ENCODE assay signal across 13 cellular contexts in the genomic region with DNA sequence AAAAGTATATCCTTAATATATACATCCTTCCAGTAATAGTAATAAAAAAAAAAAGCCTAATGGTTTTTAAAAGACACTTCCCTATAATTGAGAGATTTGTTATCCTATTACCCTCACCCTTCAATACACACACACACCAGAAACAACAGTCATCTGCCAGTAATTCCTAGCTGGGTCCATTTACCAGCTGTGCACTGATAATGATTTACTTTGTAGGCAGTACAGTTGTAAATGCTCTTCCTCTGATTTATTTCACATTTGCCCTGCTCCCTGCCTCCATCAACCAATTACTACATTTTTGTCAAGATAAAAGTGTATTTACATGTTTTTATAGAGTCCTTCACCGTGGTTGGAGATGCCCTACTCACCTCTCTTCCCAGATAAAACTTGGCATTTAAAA. TPM values are rescaled to one million over a fixed set of nuclear protein-coding genes. Genes with fewer than 3 reads are reported as not detected.
DNase-seq lines count a peak whose midpoint lies in the region; ATAC-seq and TF ChIP-seq lines count a peak whose summit lies in the region.
"Had no signal": no experiment of that assay in that cellular context is flagged by ENCODE, and none has a peak within 500 bp of the region (broad histone marks: within the 10 kb centered on the region; RNA-seq: fewer than 3 reads in every experiment).

No MANE protein-coding gene starts in this region.

- no peaks in the 10 kb centered on the region for H3K27me3 Mint-ChIP-seq in CD4-positive, alpha-beta memory T cell
- H3K27me3 Mint-ChIP-seq: activated B cell treated with CpG ODN at 0.5 μM for 24 hours had no signal

- no peaks in the 10 kb centered on the region for H3K9me3 Mint-ChIP-seq in CD4-positive, alpha-beta memory T cell
- H3K9me3 Mint-ChIP-seq: activated B cell treated with CpG ODN at 0.5 μM for 24 hours had no signal

- no peak overlapping the region for H3K23ac ChIP-seq in trophoblast cell (ENCODE audit: low read length)

- H3K9ac ChIP-seq in trophoblast cell (ENCODE audit: low read length): no peak overlapping the region

- H3K4me3 ChIP-seq in HEK293 (ENCODE audit: low read depth, low read length) (no peak overlapping the region), gastroesophageal sphincter (no peak overlapping the region), trophoblast cell (ENCODE audit: low read depth, low read length) (no peak overlapping the region), aorta (ENCODE audit: low read length in 2 of 2) (no peak overlapping the region)
- H3K4me3 ChIP-seq in CD4-positive, alpha-beta memory T cell (ENCODE audit: low read length in 2 of 2): no peak overlapping the region
- H3K4me3 ChIP-seq: PC-9 had no signal

- H3K27ac Mint-ChIP-seq in CD4-positive, alpha-beta memory T cell: no peak overlapping the region
- H3K27ac Mint-ChIP-seq: activated B cell treated with CpG ODN at 0.5 μM for 24 hours had no signal

- H2BK5ac ChIP-seq in trophoblast cell (ENCODE audit: low read depth, low read length, poor library complexity): no peak overlapping the region

- H2BK12ac ChIP-seq in trophoblast cell (ENCODE audit: low read length): no peak overlapping the region

- no peak overlapping the region for H2AK5ac ChIP-seq in trophoblast cell (ENCODE audit: low read length)

- TF ChIP-seq CTCF in HEK293 (tag by site-specific recombination; IDR thresholded peaks at IDR 0.05) (no peak), gastroesophageal sphincter (IDR thresholded peaks at IDR 0.05) (no peak), GM20000 (IDR thresholded peaks at IDR 0.05; ENCODE audit: extremely low read depth, missing control alignments) (no peak)

- H3K27ac ChIP-seq in HEK293 (ENCODE audit: extremely low read depth, low read depth, low read length): no peak overlapping the region
- H3K27ac ChIP-seq in gastroesophageal sphincter: peak overlapping the region; percentile 80 to 98 (median 98)
- H3K27ac ChIP-seq in trophoblast cell (ENCODE audit: low read depth, low read length): peak overlapping the region; percentile 27
- no peak overlapping the region for H3K27ac ChIP-seq in CD4-positive, alpha-beta memory T cell (ENCODE audit: low read depth, low read length)
- H3K27ac ChIP-seq in aorta (ENCODE audit: low read depth in 1 of 2, low read length in 2 of 2): no peak overlapping the region
- H3K27ac ChIP-seq: PC-9 had no signal

- no peak overlapping the region for H2AFZ ChIP-seq in trophoblast cell (ENCODE audit: insufficient read depth, low read length, poor library complexity)
- H2AFZ ChIP-seq: PC-9 had no signal

- intact Hi-C loops in CD4-positive, alpha-beta memory T cell (cut with micrococcal nuclease): no loop called here
- intact Hi-C loops in aorta (cut with DNase I): no loop called here

- CTCF ChIA-PET in HEK293 (lab: Yijun Ruan, JAX): no interaction called here
- CTCF ChIA-PET in CD4-positive, alpha-beta memory T cell (lab: Charles Lee; ENCODE audit: partially characterized antibody): interaction anchor here (1.4 kb wide), 1 partner anchor 39 kb away, joined by 4 read pairs; no protein-coding TSS in a partner anchor

- 25 to 50% methylated on average over 1 of the region's 1 CpG for WGBS in gastroesophageal sphincter (ENCODE audit: low coverage in 1 of 2), 2 donors
- no CpG with 5 or more reads among the region's 1 CpG for WGBS in trophoblast cell (ENCODE audit: extremely low coverage, insufficient coverage, insufficient read length)
- 23 to 24% methylated on average over 1 of the region's 1 CpG for WGBS in aorta, 2 donors

- H4K91ac ChIP-seq in trophoblast cell (ENCODE audit: low read depth, low read length): no peak overlapping the region

- no peak overlapping the region for H3K4ac ChIP-seq in trophoblast cell (ENCODE audit: low read depth, low read length)

- ATAC-seq in gastroesophageal sphincter: no peak
- no peak for ATAC-seq in aorta (ENCODE audit: low FRiP score)

- no peak overlapping the region for H2BK120ac ChIP-seq in trophoblast cell (ENCODE audit: insufficient read depth, low read length, poor library complexity)

- H3K36me3 ChIP-seq in HEK293 (ENCODE audit: control insufficient read depth in 2 of 2, insufficient read depth in 1 of 2, low read length in 2 of 2): peaks cover 4 to 34% of the 10 kb centered on the region in 2 experiments; a peak in 2 of 3 replicates
- H3K36me3 ChIP-seq in gastroesophageal sphincter: peaks cover 13 to 52% of the 10 kb centered on the region in 2 donors
- H3K36me3 ChIP-seq in trophoblast cell (ENCODE audit: control insufficient read depth in 1 of 2, insufficient read depth in 2 of 2, low read length in 2 of 2): peaks cover 37 to 64% of the 10 kb centered on the region in 2 experiments
- H3K36me3 ChIP-seq in CD4-positive, alpha-beta memory T cell (ENCODE audit: insufficient read depth, low read length): peaks cover 15% of the 10 kb centered on the region
- peaks cover 19 to 21% of the 10 kb centered on the region in 2 donors for H3K36me3 ChIP-seq in aorta (ENCODE audit: control insufficient read depth in 1 of 2, insufficient read depth in 2 of 2, low read length in 1 of 2)

- H3K4me3 Mint-ChIP-seq in CD4-positive, alpha-beta memory T cell: no peak overlapping the region
- H3K4me3 Mint-ChIP-seq: activated B cell treated with CpG ODN at 0.5 μM for 24 hours had no signal

- H3K79me1 ChIP-seq in trophoblast cell (ENCODE audit: low read length): peaks cover 2% of the 10 kb centered on the region

- no peak overlapping the region for H3K4me2 ChIP-seq in trophoblast cell (ENCODE audit: low read length)
- H3K4me2 ChIP-seq: PC-9 had no signal

- H3K18ac ChIP-seq in trophoblast cell (ENCODE audit: low read length): no peak overlapping the region

- peak; percentile 82 for DNase-seq in NCI-H82 treated with DMSO at 0.1 percent for 48 hours (lab: John Stamatoyannopoulos, UW; ENCODE audit: unreplicated experiment)
- no peak for DNase-seq in trophoblast cell
- no peak for DNase-seq in COLO829 (ENCODE audit: low spot score)
- DNase-seq in GM20000 (ENCODE audit: low spot score): no peak
- no peak for DNase-seq in CD4-positive, alpha-beta memory T cell
- no peak for DNase-seq in aorta
- DNase-seq: activated B cell treated with CpG ODN at 0.5 μM for 24 hours, DND-41, hypothalamus, nucleus accumbens, PC-9 had no signal

- H3K79me2 ChIP-seq in trophoblast cell (ENCODE audit: control insufficient read depth, insufficient read depth, low read length, poor library complexity): no peaks in the 10 kb centered on the region

- TF ChIP-seq EP300 in gastroesophageal sphincter (IDR thresholded peaks at IDR 0.05): no peak

- H3K14ac ChIP-seq in trophoblast cell (ENCODE audit: low read length): no peak overlapping the region

- H3K4me1 Mint-ChIP-seq in CD4-positive, alpha-beta memory T cell: peaks cover under 1 to 10% (median 3%) of the 10 kb centered on the region in 4 donors
- H3K4me1 Mint-ChIP-seq: activated B cell treated with CpG ODN at 0.5 μM for 24 hours had no signal

- TF ChIP-seq POLR2A in gastroesophageal sphincter (IDR thresholded peaks at IDR 0.05): no peak

- no peak overlapping the region for H4K8ac ChIP-seq in trophoblast cell (ENCODE audit: low read depth, low read length)

- POLR2A ChIA-PET in HEK293 (lab: Yijun Ruan, JAX): interaction anchor here (1.0 to 2.2 kb wide), 2 partner anchors 10 to 34 kb away, joined by 5 to 8 read pairs; no protein-coding TSS in a partner anchor
- POLR2A ChIA-PET in CD4-positive, alpha-beta memory T cell (lab: Charles Lee; ENCODE audit: partially characterized antibody): no interaction called here

- peaks cover 37% of the 10 kb centered on the region for H3K4me1 ChIP-seq in HEK293 (ENCODE audit: control insufficient read depth, insufficient read depth, low read length)
- H3K4me1 ChIP-seq in gastroesophageal sphincter: peaks cover 13 to 100% (median 45%) of the 10 kb centered on the region in 3 donors
- peaks cover 5 to 12% of the 10 kb centered on the region in 2 experiments for H3K4me1 ChIP-seq in trophoblast cell (ENCODE audit: control insufficient read depth in 1 of 2, insufficient read depth in 2 of 2, low read length in 2 of 2)
- H3K4me1 ChIP-seq in CD4-positive, alpha-beta memory T cell (ENCODE audit: insufficient read depth, low read length): peaks cover 3% of the 10 kb centered on the region
- peaks cover 2 to 9% of the 10 kb centered on the region in 2 donors for H3K4me1 ChIP-seq in aorta (ENCODE audit: control insufficient read depth in 1 of 2, insufficient read depth in 2 of 2, low read length in 2 of 2)

- H3K9me3 ChIP-seq in HEK293 (ENCODE audit: control insufficient read depth, insufficient read depth, low read depth, low read length) (no peaks in the 10 kb centered on the region), gastroesophageal sphincter (no peaks in the 10 kb centered on the region), trophoblast cell (ENCODE audit: insufficient read depth, low read depth, low read length) (no peaks in the 10 kb centered on the region), aorta (ENCODE audit: control insufficient read depth, low read length) (no peaks in the 10 kb centered on the region)
- no peaks in the 10 kb centered on the region for H3K9me3 ChIP-seq in CD4-positive, alpha-beta memory T cell (ENCODE audit: control insufficient read depth in 1 of 2, low read length in 2 of 2)

- H3K36me3 Mint-ChIP-seq in CD4-positive, alpha-beta memory T cell: peaks cover 20 to 29% of the 10 kb centered on the region in 2 donors

- H3K27me3 ChIP-seq in gastroesophageal sphincter: no peaks in the 10 kb centered on the region
- no peaks in the 10 kb centered on the region for H3K27me3 ChIP-seq in trophoblast cell (ENCODE audit: insufficient read depth, low read length)
- H3K27me3 ChIP-seq in CD4-positive, alpha-beta memory T cell (ENCODE audit: insufficient read depth, low read length): no peaks in the 10 kb centered on the region
- H3K27me3 ChIP-seq in aorta (ENCODE audit: control insufficient read depth in 1 of 2, insufficient read depth in 2 of 2, low read length in 1 of 2): no peaks in the 10 kb centered on the region

- H4K12ac ChIP-seq in trophoblast cell (ENCODE audit: low read depth, low read length): no peak overlapping the region

TF ChIP-seq in HEK293, 187 proteins besides CTCF, POLR2A, EP300 and RAD21 (continues in another document):
- TF ChIP-seq ZNF2 (tag by site-specific recombination; IDR thresholded peaks at IDR 0.05): 0 out of 2 replicates have a peak, but pooled peaks have one; percentile 44

RNA-seq across cellular contexts. Expression of a gene that starts 12.4 kb away (rescaled TPM):
- total RNA-seq in gastroesophageal sphincter (1,000 to 10,000 TPM; 3,599 to 7,152 (median 6,397) TPM), aorta (1,000 to 10,000 TPM in 1 of 2 donors, 100 to 1,000 TPM in 1; 861 to 1,497 TPM)
- polyA plus RNA-seq in trophoblast cell (2013): 3,520 and 3,660 TPM in 2 replicates
- total RNA-seq in CD4-positive, alpha-beta memory T cell: 10 to 100 TPM; 25.5 to 29.4 TPM
- polyA plus RNA-seq in CD4-positive, alpha-beta memory T cell: 10 to 100 TPM in 1 of 2 donors, 1 to 10 TPM in 1; 8.5 to 11.2 TPM
- 1,000 to 10,000 TPM; 1,109 to 1,230 TPM for polyA plus RNA-seq in aorta

Comparison
In these comparisons a context has a peak if more than half of its experiments do, and no peak if none do; other contexts are left out.
1. H3K27ac ChIP-seq: peak in gastroesophageal sphincter (4 of 4) and trophoblast cell (single experiment); none in HEK293 (single experiment), CD4-positive, alpha-beta memory T cell (single experiment) and aorta (0 of 2).
2. RNA of a gene that starts 12.4 kb away (total RNA-seq): 3,599 to 7,152 TPM in gastroesophageal sphincter and 861 to 1,497 TPM in aorta; 25.5 to 29.4 TPM in CD4-positive, alpha-beta memory T cell; every median in the first group is over 10 times any median in the second.